Comparison of ENCODE assay signal across 2 cellular contexts in genomic region chr1:150362721-150363425, GRCh38.
TF ChIP-seq lines count a peak whose summit lies in the region.

No MANE protein-coding gene starts in this region.

TF ChIP-seq in A549, 52 proteins besides CTCF, POLR2A, EP300 and RAD21 (continued from another document):
- TF ChIP-seq, protein P1, sequence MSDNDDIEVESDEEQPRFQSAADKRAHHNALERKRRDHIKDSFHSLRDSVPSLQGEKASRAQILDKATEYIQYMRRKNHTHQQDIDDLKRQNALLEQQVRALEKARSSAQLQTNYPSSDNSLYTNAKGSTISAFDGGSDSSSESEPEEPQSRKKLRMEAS (IDR thresholded peaks at IDR 0.05), result 0 out of 2 replicates have a peak, but pooled peaks have one; percentile 21
- TF ChIP-seq ZFP36 (IDR thresholded peaks at IDR 0.05; ENCODE audit: borderline replicate concordance, partially characterized antibody), result no peak

TF ChIP-seq in HCT116, 20 proteins besides CTCF, POLR2A, EP300 and RAD21 (continued from another document):
- TF ChIP-seq EZH2phosphoT487 (IDR thresholded peaks at IDR 0.05; ENCODE audit: borderline replicate concordance) (no peak), SP1 (IDR thresholded peaks at IDR 0.05; ENCODE audit: low read depth) (no peak), ATF3 (IDR thresholded peaks at IDR 0.05) (no peak), ZFX (IDR thresholded peaks at IDR 0.05) (no peak), YY1 (IDR thresholded peaks at IDR 0.05; ENCODE audit: extremely low read depth, insufficient replicate concordance, low read depth, low read length) (no peak), JUND (IDR thresholded peaks at IDR 0.05) (no peak), EZH2 (IDR thresholded peaks at IDR 0.05) (no peak), CEBPB (IDR thresholded peaks at IDR 0.05; ENCODE audit: low read depth) (no peak), ZBTB33 (IDR thresholded peaks at IDR 0.05; ENCODE audit: extremely low read depth, insufficient replicate concordance, low read length) (no peak), FOSL1 (IDR thresholded peaks at IDR 0.05; ENCODE audit: low read depth) (no peak), EGR1 (IDR thresholded peaks at IDR 0.05; ENCODE audit: low read depth) (no peak)
